ENCODE assay signal across 9 cellular contexts in genomic region chr10:96334888-96335526, GRCh38. TPM values are rescaled to one million over a fixed set of nuclear protein-coding genes. Genes with fewer than 3 reads are reported as not detected.
DNase-seq lines count a peak whose midpoint lies in the region; ATAC-seq, FAIRE-seq and TF ChIP-seq lines count a peak whose summit lies in the region.
"Had no signal": no experiment of that assay in that cellular context is flagged by ENCODE, and none has a peak within 500 bp of the region (broad histone marks: within the 10 kb centered on the region; RNA-seq: fewer than 3 reads in every experiment).

No MANE protein-coding gene starts in this region.

- H3K4me3 ChIP-seq in WI38 (ENCODE audit: low read depth, low read length) (no peak overlapping the region), right atrium auricular region (no peak overlapping the region), testis (no peak overlapping the region)

- H3K9me3 ChIP-seq in right atrium auricular region (no peaks in the 10 kb centered on the region), testis (no peaks in the 10 kb centered on the region)

- peaks cover 0 to 10% of the 10 kb centered on the region in 2 donors for H3K4me1 ChIP-seq in right atrium auricular region
- no peaks in the 10 kb centered on the region for H3K4me1 ChIP-seq in testis

- H3K36me3 ChIP-seq in right atrium auricular region, result no peaks in the 10 kb centered on the region
- no peaks in the 10 kb centered on the region for H3K36me3 ChIP-seq in testis (ENCODE audit: low read depth, missing control alignments)

- DNase-seq in Daoy (ENCODE audit: low read depth) (peak; percentile 21), HTR-8/SVneo (ENCODE audit: insufficient read length, low spot score) (peak; percentile 56), right atrium auricular region (ENCODE audit: low spot score) (no peak), testis (peak; percentile 25), cerebellar nuclear complex (lab: John Stamatoyannopoulos, UW) (no peak)

- no peak for FAIRE-seq in HTR-8/SVneo (lab: Jason Lieb, UNC)
- FAIRE-seq: TTC549 had no signal

- 39 to 46% methylated on average over 4 of the region's 4 CpGs for WGBS in testis, 2 donors

- no peak for TF ChIP-seq POLR2A in testis (IDR thresholded peaks at IDR 0.05)

- TF ChIP-seq CTCF in WI38 (IDR thresholded peaks at IDR 0.05; ENCODE audit: low read depth, low read length), result peak; percentile 78
- peak; percentile 58 to 82 for TF ChIP-seq CTCF in right atrium auricular region (IDR thresholded peaks at IDR 0.05)
- TF ChIP-seq CTCF in testis (IDR thresholded peaks at IDR 0.05), result peak in 2 of 3 experiments; percentile 49 to 61

- H3K27me3 ChIP-seq in right atrium auricular region, result no peaks in the 10 kb centered on the region
- no peaks in the 10 kb centered on the region for H3K27me3 ChIP-seq in testis

- no peak overlapping the region for H3K27ac ChIP-seq in right atrium auricular region
- H3K27ac ChIP-seq in testis, result no peak overlapping the region

- intact Hi-C loops in testis (cut with DNase I; ENCODE audit: low total_unique reads), result no loop called here

- no peak for ATAC-seq in HG03280 (IDR thresholded peaks at IDR 0.05; ENCODE audit: unreplicated experiment)
- ATAC-seq: naive thymus-derived CD8-positive, alpha-beta T cell had no signal

RNA-seq across cellular contexts. Expression of gene OPALIN, which starts 23.8 kb away (rescaled TPM):
- not detected in 2 replicates for total RNA-seq in Daoy (2014; rRNA removed; shearing (Covaris generic))
- total RNA-seq in right atrium auricular region (not detected), testis (not detected)
- polyA plus RNA-seq in testis (ENCODE audit: insufficient read depth, low read depth, low replicate concordance), result not detected
- total RNA-seq: naive thymus-derived CD8-positive, alpha-beta T cell had no signal
- polyA plus RNA-seq: naive thymus-derived CD8-positive, alpha-beta T cell had no signal

RNA-seq across cellular contexts. Expression of gene DNTT, which starts 30.8 kb away (rescaled TPM):
- not detected in 2 replicates for total RNA-seq in Daoy (2014; rRNA removed; shearing (Covaris generic))
- not detected for total RNA-seq in right atrium auricular region
- under 1 TPM in 1 of 2 donors, not detected in 1; 0.31 TPM for total RNA-seq in testis
- 0.94 TPM for polyA plus RNA-seq in testis (ENCODE audit: insufficient read depth, low read depth, low replicate concordance)
- total RNA-seq: naive thymus-derived CD8-positive, alpha-beta T cell had no signal
- polyA plus RNA-seq: naive thymus-derived CD8-positive, alpha-beta T cell had no signal

Comparison
In these comparisons a context has a peak if more than half of its experiments do, and no peak if none do; other contexts are left out.
1. DNase-seq: peak in Daoy (single experiment), HTR-8/SVneo (single experiment) and testis (single experiment); none in right atrium auricular region (single experiment) and cerebellar nuclear complex (0 of 2).
2. Peak in every context shown above with its lines, with median percentiles within 50 percentile points of each other: CTCF ChIP-seq.